In genomic region chr1:16048573-16049189, GRCh38 we compare ENCODE assay signal across 8 cellular contexts. TPM values are rescaled to one million over a fixed set of nuclear protein-coding genes. Genes with fewer than 3 reads are reported as not detected.
DNase-seq lines count a peak whose midpoint lies in the region; ATAC-seq and TF ChIP-seq lines count a peak whose summit lies in the region.

No MANE protein-coding gene starts in this region.

- TF ChIP-seq POLR2A in gastroesophageal sphincter (IDR thresholded peaks at IDR 0.05), result no peak

- ATAC-seq in gastroesophageal sphincter, result peak; percentile 45
- peak; percentile 20 to 57 (median 30) for ATAC-seq in psoas muscle

- H3K27me3 ChIP-seq in gastroesophageal sphincter, result no peaks in the 10 kb centered on the region
- no peaks in the 10 kb centered on the region for H3K27me3 ChIP-seq in psoas muscle (ENCODE audit: insufficient read depth in 3 of 3, low read length in 2 of 3)

- H3K4me3 ChIP-seq in gastroesophageal sphincter, result peak overlapping the region; percentile 14 to 53
- H3K4me3 ChIP-seq in psoas muscle, result peak overlapping the region; percentile 60

- peaks cover 0 to 15% (median 7%) of the 10 kb centered on the region in 3 donors for H3K4me1 ChIP-seq in gastroesophageal sphincter
- H3K4me1 ChIP-seq in psoas muscle, result peaks cover 7% of the 10 kb centered on the region

- H3K27ac ChIP-seq in gastroesophageal sphincter (peak overlapping the region in 1 of 4 donors; percentile 24), psoas muscle (no peak overlapping the region)

- H3K36me3 ChIP-seq in gastroesophageal sphincter (no peaks in the 10 kb centered on the region), psoas muscle (ENCODE audit: insufficient read depth in 1 of 2, low read depth in 1 of 2) (no peaks in the 10 kb centered on the region)

- WGBS in gastroesophageal sphincter (ENCODE audit: low coverage in 1 of 2), 2 donors, result 16% methylated on average over 9 of the region's 25 CpGs; no CpG with 5 or more reads in 1 of the 2 donors
- 3 to 4% (median 3%) methylated on average over 22 to 25 of the region's 25 CpGs for WGBS in psoas muscle, 3 donors

- DNase-seq in stimulated activated naive CD4-positive, alpha-beta T cell (lab: John Stamatoyannopoulos, UW), result peak in 5 of 6 experiments; percentile 18 to 62 (median 28)
- DNase-seq in stimulated activated naive CD4-positive, alpha-beta T cell treated with Interleukin-2 at 50 U/mL for 16 hours (lab: John Stamatoyannopoulos, UW), result no peak
- DNase-seq in activated CD8-positive, alpha-beta memory T cell treated with anti-CD3 and anti-CD28 coated beads, Interleukin-2, amount 50 U/mL, for 4 hours, result peak; percentile 56
- DNase-seq in psoas muscle, result peak; percentile 40 to 57
- no peak for DNase-seq in NCI-H774 (lab: John Stamatoyannopoulos, UW)
- no peak for DNase-seq in NCI-H748 (lab: John Stamatoyannopoulos, UW; ENCODE audit: unreplicated experiment)
- DNase-seq in H4 (ENCODE audit: low spot score), result no peak

- intact Hi-C loops in psoas muscle (cut with DNase I), result no loop called here

- no peak for TF ChIP-seq EP300 in gastroesophageal sphincter (IDR thresholded peaks at IDR 0.05)

- TF ChIP-seq CTCF in gastroesophageal sphincter (IDR thresholded peaks at IDR 0.05) (peak in 1 of 4 experiments; percentile 22), psoas muscle (IDR thresholded peaks at IDR 0.05) (no peak)

- H3K9me3 ChIP-seq in gastroesophageal sphincter, result no peaks in the 10 kb centered on the region
- no peaks in the 10 kb centered on the region for H3K9me3 ChIP-seq in psoas muscle

RNA-seq across cellular contexts. Expression of gene CLCNKB, which starts 5.1 kb away (rescaled TPM):
- 1 to 10 TPM in 2 of 4 donors, under 1 TPM in 2; 0.20 to 1.9 (median 0.82) TPM for total RNA-seq in gastroesophageal sphincter
- total RNA-seq in psoas muscle, result under 1 TPM in 1 of 4 donors, not detected in 3; 0.30 TPM
- under 1 TPM in 2 of 3 donors, not detected in 1; 0.05 to 0.31 TPM for polyA plus RNA-seq in psoas muscle
- not detected in 2 replicates for total RNA-seq in H4 (2014; rRNA removed; shearing (Covaris generic))

RNA-seq across cellular contexts. Expression of gene FAM131C, which starts 24.8 kb away (rescaled TPM):
- not detected for total RNA-seq in gastroesophageal sphincter
- total RNA-seq in psoas muscle, result not detected
- polyA plus RNA-seq in psoas muscle, result under 1 TPM; 0.01 to 0.51 (median 0.06) TPM
- total RNA-seq in H4 (2014; rRNA removed; shearing (Covaris generic)), result 0.08 and 0.62 TPM in 2 replicates

RNA-seq across cellular contexts. Expression of gene CLCNKA, which starts 26.8 kb away (rescaled TPM):
- total RNA-seq in gastroesophageal sphincter, result 1 to 10 TPM in 1 of 4 donors, under 1 TPM in 2, not detected in 1; 0.08 to 3.0 (median 0.20) TPM
- total RNA-seq in psoas muscle, result 1 to 10 TPM in 3 of 4 donors, under 1 TPM in 1; 0.84 to 2.2 (median 1.4) TPM
- polyA plus RNA-seq in psoas muscle, result 1 to 10 TPM in 1 of 3 donors, under 1 TPM in 2; 0.30 to 1.2 (median 0.63) TPM
- not detected in 2 replicates for total RNA-seq in H4 (2014; rRNA removed; shearing (Covaris generic))

RNA-seq across cellular contexts. Expression of gene HSPB7, which starts 30.8 kb away (rescaled TPM):
- 100 to 1,000 TPM; 143 to 505 (median 229) TPM for total RNA-seq in gastroesophageal sphincter
- 1,000 to 10,000 TPM; 1,183 to 3,738 (median 2,852) TPM for total RNA-seq in psoas muscle
- polyA plus RNA-seq in psoas muscle, result 1,000 to 10,000 TPM; 1,867 to 2,156 (median 2,058) TPM
- total RNA-seq in H4 (2014; rRNA removed; shearing (Covaris generic)), result not detected in 2 replicates

RNA-seq across cellular contexts. Expression of gene SRARP, which starts 44.6 kb away (rescaled TPM):
- total RNA-seq in gastroesophageal sphincter, result not detected
- under 1 TPM in 1 of 4 donors, not detected in 3; 0.06 TPM for total RNA-seq in psoas muscle
- polyA plus RNA-seq in psoas muscle, result under 1 TPM; 0.06 to 0.17 (median 0.09) TPM
- not detected in 2 replicates for total RNA-seq in H4 (2014; rRNA removed; shearing (Covaris generic))

Comparison
In these comparisons a context has a peak if more than half of its experiments do, and no peak if none do; other contexts are left out.
1. DNase-seq: peak in stimulated activated naive CD4-positive, alpha-beta T cell (5 of 6), activated CD8-positive, alpha-beta memory T cell treated with anti-CD3 and anti-CD28 coated beads, Interleukin-2, amount 50 U/mL, for 4 hours (single experiment) and psoas muscle (2 of 2); none in stimulated activated naive CD4-positive, alpha-beta T cell treated with Interleukin-2 at 50 U/mL for 16 hours (single experiment), NCI-H774 (single experiment), NCI-H748 (single experiment) and H4 (single experiment).